32 cellular contexts compared by ENCODE assay signal in the genomic region with DNA sequence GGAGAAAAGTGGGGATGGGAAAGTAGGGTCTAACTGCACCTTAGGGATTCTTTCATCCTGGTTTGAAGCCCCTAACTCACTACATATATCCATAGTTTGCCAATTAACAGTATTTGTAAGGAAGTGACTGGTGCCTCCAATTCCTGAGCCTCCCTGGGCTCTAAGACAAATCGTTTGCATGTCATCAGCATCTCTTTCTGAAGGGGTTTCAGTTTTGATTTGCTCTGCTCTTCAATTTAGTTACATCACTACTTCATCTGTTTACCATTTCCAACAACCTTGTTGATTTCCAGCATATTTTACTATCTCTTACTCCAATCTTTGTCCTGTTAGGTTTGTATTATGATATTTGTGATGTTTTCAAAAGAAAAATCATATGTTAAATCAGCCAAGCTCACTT.
"Had no signal": no experiment of that assay in that cellular context is flagged by ENCODE, and none has a peak within 500 bp of the region (broad histone marks: within the 10 kb centered on the region; RNA-seq: fewer than 3 reads in every experiment).

No MANE protein-coding gene starts in this region.

- H3K4me3 Mint-ChIP-seq: activated CD4-positive, alpha-beta memory T cell treated with anti-CD3 and anti-CD28 coated beads for 36 hours; activated CD4-positive, alpha-beta T cell treated with anti-CD3 and anti-CD28 coated beads for 36 hours; activated CD4-positive, alpha-beta T cell treated with anti-CD3 and anti-CD28 coated beads, Interleukin-2, amount 10 ng/mL, durations not matched to agents 24 days and 14 days; activated CD8-positive, alpha-beta memory T cell treated with anti-CD3 and anti-CD28 coated beads, Interleukin-2, amount 10 ng/mL, durations not matched to agents 7 days and 5 days; activated CD8-positive, alpha-beta T cell treated with anti-CD3 and anti-CD28 coated beads, Interleukin-2, amount 10 ng/mL, durations not matched to agents 7 days and 5 days; activated naive CD4-positive, alpha-beta T cell treated with anti-CD3 and anti-CD28 coated beads for 36 hours; activated naive CD4-positive, alpha-beta T cell treated with anti-CD3 and anti-CD28 coated beads, Interleukin-2, amount 50 U/mL, for 24 hours; activated naive CD8-positive, alpha-beta T cell treated with anti-CD3 and anti-CD28 coated beads for 36 hours; activated naive CD8-positive, alpha-beta T cell treated with anti-CD3 and anti-CD28 coated beads, Interleukin-2, amount 50 U/mL, for 24 hours; activated T-helper 1 cell treated with anti-CD3 and anti-CD28 coated beads, Interleukin-12 subunit alpha, Interleukin-12 subunit beta, Interleukin-2, Interleukin-4 antibody, amounts not matched to agents 30 ng/mL and 10 ng/mL and 1 ng/mL, durations not matched to agents 14 hours and 24 hours and 36 hours had no signal

- DNase-seq: activated CD4-positive, alpha-beta memory T cell treated with anti-CD3 and anti-CD28 coated beads for 36 hours; activated CD4-positive, alpha-beta T cell treated with anti-CD3 and anti-CD28 coated beads for 36 hours; activated CD4-positive, alpha-beta T cell treated with anti-CD3 and anti-CD28 coated beads, Interleukin-2, amount 10 ng/mL, durations not matched to agents 24 days and 14 days; activated CD4-positive, CD25-positive, alpha-beta regulatory T cell; activated CD4-positive, CD25-positive, alpha-beta regulatory T cell treated with anti-CD3 and anti-CD28 coated beads, Interleukin-2, amount 50 U/mL, for 72 hours; activated CD8-positive, alpha-beta memory T cell treated with anti-CD3 and anti-CD28 coated beads, Interleukin-2, amount 10 ng/mL, durations not matched to agents 7 days and 5 days; activated CD8-positive, alpha-beta memory T cell treated with anti-CD3 and anti-CD28 coated beads, Interleukin-2, amount 50 U/mL, for 4 hours; activated CD8-positive, alpha-beta T cell treated with anti-CD3 and anti-CD28 coated beads, Interleukin-2, amount 10 ng/mL, durations not matched to agents 7 days and 5 days; activated effector memory CD4-positive, alpha-beta T cell treated with anti-CD3 and anti-CD28 coated beads, Interleukin-2, amount 50 U/mL, for 16 hours; activated naive CD4-positive, alpha-beta T cell treated with anti-CD3 and anti-CD28 coated beads for 36 hours; activated naive CD8-positive, alpha-beta T cell treated with anti-CD3 and anti-CD28 coated beads for 36 hours; activated naive CD8-positive, alpha-beta T cell treated with anti-CD3 and anti-CD28 coated beads, Interleukin-2, amount 50 U/mL, for 24 hours; activated T-cell treated with anti-CD3 and anti-CD28 coated beads, Interleukin-2, amount 50 U/mL, for 1 hour; activated T-cell treated with anti-CD3 and anti-CD28 coated beads, Interleukin-2, amount 50 U/mL, for 48 hours; adrenal gland; amygdala; aorta; body of pancreas; central memory CD4-positive, alpha-beta T cell; cerebellar nuclear complex; colonic mucosa; effector CD8-positive, alpha-beta T cell; esophagus squamous epithelium; foreskin melanocyte; heart right ventricle; T-helper 2 cell had no signal

- H3K36me3 ChIP-seq: adrenal gland, cardiac muscle cell, colonic mucosa, esophagus squamous epithelium, gastroesophageal sphincter, heart right ventricle had no signal

- H3K27ac Mint-ChIP-seq: activated CD4-positive, alpha-beta memory T cell treated with anti-CD3 and anti-CD28 coated beads for 36 hours; activated CD4-positive, alpha-beta T cell treated with anti-CD3 and anti-CD28 coated beads for 36 hours; activated CD4-positive, alpha-beta T cell treated with anti-CD3 and anti-CD28 coated beads, Interleukin-2, amount 10 ng/mL, durations not matched to agents 24 days and 14 days; activated CD8-positive, alpha-beta memory T cell treated with anti-CD3 and anti-CD28 coated beads, Interleukin-2, amount 10 ng/mL, durations not matched to agents 7 days and 5 days; activated CD8-positive, alpha-beta T cell treated with anti-CD3 and anti-CD28 coated beads, Interleukin-2, amount 10 ng/mL, durations not matched to agents 7 days and 5 days; activated naive CD4-positive, alpha-beta T cell treated with anti-CD3 and anti-CD28 coated beads for 36 hours; activated naive CD4-positive, alpha-beta T cell treated with anti-CD3 and anti-CD28 coated beads, Interleukin-2, amount 50 U/mL, for 24 hours; activated naive CD8-positive, alpha-beta T cell treated with anti-CD3 and anti-CD28 coated beads for 36 hours; activated naive CD8-positive, alpha-beta T cell treated with anti-CD3 and anti-CD28 coated beads, Interleukin-2, amount 50 U/mL, for 24 hours; activated T-helper 1 cell treated with anti-CD3 and anti-CD28 coated beads, Interleukin-12 subunit alpha, Interleukin-12 subunit beta, Interleukin-2, Interleukin-4 antibody, amounts not matched to agents 30 ng/mL and 10 ng/mL and 1 ng/mL, durations not matched to agents 14 hours and 24 hours and 36 hours; activated T-helper 2 cell treated with anti-CD3 and anti-CD28 coated beads, Interferon-gamma antibody, Interleukin-2, Interleukin-4, amounts not matched to agents 10 μg/mL and 5 μg/mL and 100 μg/mL, durations not matched to agents 14 hours and 24 hours and 36 hours had no signal

- H3K4me3 ChIP-seq: adrenal gland, body of pancreas, cardiac muscle cell, colonic mucosa, esophagus squamous epithelium, gastroesophageal sphincter, heart right ventricle had no signal

- H3K9me3 Mint-ChIP-seq: activated CD4-positive, alpha-beta memory T cell treated with anti-CD3 and anti-CD28 coated beads for 36 hours; activated CD4-positive, alpha-beta T cell treated with anti-CD3 and anti-CD28 coated beads, Interleukin-2, amount 10 ng/mL, durations not matched to agents 24 days and 14 days; activated naive CD4-positive, alpha-beta T cell treated with anti-CD3 and anti-CD28 coated beads for 36 hours; activated naive CD4-positive, alpha-beta T cell treated with anti-CD3 and anti-CD28 coated beads, Interleukin-2, amount 50 U/mL, for 24 hours; activated naive CD8-positive, alpha-beta T cell treated with anti-CD3 and anti-CD28 coated beads for 36 hours; activated naive CD8-positive, alpha-beta T cell treated with anti-CD3 and anti-CD28 coated beads, Interleukin-2, amount 50 U/mL, for 24 hours; activated T-helper 1 cell treated with anti-CD3 and anti-CD28 coated beads, Interleukin-12 subunit alpha, Interleukin-12 subunit beta, Interleukin-2, Interleukin-4 antibody, amounts not matched to agents 30 ng/mL and 10 ng/mL and 1 ng/mL, durations not matched to agents 14 hours and 24 hours and 36 hours; activated T-helper 2 cell treated with anti-CD3 and anti-CD28 coated beads, Interferon-gamma antibody, Interleukin-2, Interleukin-4, amounts not matched to agents 10 μg/mL and 5 μg/mL and 100 μg/mL, durations not matched to agents 14 hours and 24 hours and 36 hours had no signal

- H3K4me1 ChIP-seq: adrenal gland, body of pancreas, colonic mucosa, esophagus squamous epithelium, gastroesophageal sphincter, heart right ventricle had no signal

- ATAC-seq: activated CD4-positive, alpha-beta T cell treated with anti-CD3 and anti-CD28 coated beads for 36 hours; activated CD8-positive, alpha-beta memory T cell treated with anti-CD3 and anti-CD28 coated beads, Interleukin-2, amount 10 ng/mL, durations not matched to agents 7 days and 5 days; activated CD8-positive, alpha-beta T cell treated with anti-CD3 and anti-CD28 coated beads, Interleukin-2, amount 10 ng/mL, durations not matched to agents 7 days and 5 days; activated naive CD8-positive, alpha-beta T cell treated with anti-CD3 and anti-CD28 coated beads, Interleukin-2, amount 50 U/mL, for 24 hours; body of pancreas; gastroesophageal sphincter; heart right ventricle had no signal

- H3K27me3 ChIP-seq: adrenal gland, body of pancreas, cardiac muscle cell, colonic mucosa, esophagus squamous epithelium, gastroesophageal sphincter, heart right ventricle had no signal

- H3K9me3 ChIP-seq: adrenal gland, body of pancreas, colonic mucosa, esophagus squamous epithelium, gastroesophageal sphincter, heart right ventricle had no signal

- H3K4me1 Mint-ChIP-seq: activated CD4-positive, alpha-beta T cell treated with anti-CD3 and anti-CD28 coated beads for 36 hours; activated CD4-positive, alpha-beta T cell treated with anti-CD3 and anti-CD28 coated beads, Interleukin-2, amount 10 ng/mL, durations not matched to agents 24 days and 14 days; activated naive CD4-positive, alpha-beta T cell treated with anti-CD3 and anti-CD28 coated beads, Interleukin-2, amount 50 U/mL, for 24 hours; activated naive CD8-positive, alpha-beta T cell treated with anti-CD3 and anti-CD28 coated beads for 36 hours; activated naive CD8-positive, alpha-beta T cell treated with anti-CD3 and anti-CD28 coated beads, Interleukin-2, amount 50 U/mL, for 24 hours had no signal

- H3K27me3 Mint-ChIP-seq: activated CD4-positive, alpha-beta memory T cell treated with anti-CD3 and anti-CD28 coated beads for 36 hours; activated CD4-positive, alpha-beta T cell treated with anti-CD3 and anti-CD28 coated beads for 36 hours; activated naive CD4-positive, alpha-beta T cell treated with anti-CD3 and anti-CD28 coated beads, Interleukin-2, amount 50 U/mL, for 24 hours; activated naive CD8-positive, alpha-beta T cell treated with anti-CD3 and anti-CD28 coated beads for 36 hours; activated naive CD8-positive, alpha-beta T cell treated with anti-CD3 and anti-CD28 coated beads, Interleukin-2, amount 50 U/mL, for 24 hours had no signal

- H3K27ac ChIP-seq: adrenal gland, body of pancreas, colonic mucosa, epithelial cell of prostate, esophagus squamous epithelium, gastroesophageal sphincter, heart right ventricle had no signal
